ENCODE assay signal across 2 cellular contexts in genomic region chr19:18992696-18993095, GRCh38.
TF ChIP-seq lines count a peak whose summit lies in the region.

No MANE protein-coding gene starts in this region.

TF ChIP-seq in IMR-90, 13 proteins besides CTCF, POLR2A, EP300 and RAD21:
- no peak for TF ChIP-seq USF2 (IDR thresholded peaks at IDR 0.05; ENCODE audit: low read depth, low read length)
- TF ChIP-seq NFE2L2 (IDR thresholded peaks at IDR 0.05; ENCODE audit: low read depth, low read length) = no peak
- no peak for TF ChIP-seq FOS (IDR thresholded peaks at IDR 0.05; ENCODE audit: low read depth, low read length)
- no peak for TF ChIP-seq RFX5 (IDR thresholded peaks at IDR 0.05; ENCODE audit: low read depth, low read length)
- no peak for TF ChIP-seq BHLHE40 (IDR thresholded peaks at IDR 0.05; ENCODE audit: low read depth, low read length)
- no peak for TF ChIP-seq ELK1 (IDR thresholded peaks at IDR 0.05; ENCODE audit: borderline replicate concordance, low read depth, low read length)
TF ChIP-seq in IMR-90: peak in this region for 0.

TF ChIP-seq in GM12878, 131 proteins besides CTCF, POLR2A, EP300 and RAD21:
- TF ChIP-seq NRF1 (conservative IDR thresholded peaks at IDR 0.05; ENCODE audit: low read depth, low read length) = no peak
- TF ChIP-seq RAD51 (IDR thresholded peaks at IDR 0.05) = no peak
- no peak for TF ChIP-seq YY1 (IDR thresholded peaks at IDR 0.05; ENCODE audit: low read depth, low read length)
- TF ChIP-seq BCL11A (IDR thresholded peaks at IDR 0.05; ENCODE audit: low read depth, low read length) = no peak
- TF ChIP-seq ZBTB4 (CRISPR knock-in tag; IDR thresholded peaks at IDR 0.05) = no peak
- TF ChIP-seq NFXL1 (IDR thresholded peaks at IDR 0.05; ENCODE audit: borderline replicate concordance) = no peak
- no peak for TF ChIP-seq HCFC1 (IDR thresholded peaks at IDR 0.05; ENCODE audit: low read length)
- TF ChIP-seq ATF7 (IDR thresholded peaks at IDR 0.05; ENCODE audit: low read depth) = no peak
- no peak for TF ChIP-seq RFX5 (IDR thresholded peaks at IDR 0.05; ENCODE audit: low read depth, low read length)
- TF ChIP-seq SMC3 (IDR thresholded peaks at IDR 0.05; ENCODE audit: borderline replicate concordance, low read length) = no peak
- TF ChIP-seq MYC (IDR thresholded peaks at IDR 0.05; ENCODE audit: insufficient read depth, insufficient read length, insufficient replicate concordance, low read length, severe bottlenecking) = no peak
- no peak for TF ChIP-seq CHD1 (IDR thresholded peaks at IDR 0.05; ENCODE audit: low read depth, low read length)
- TF ChIP-seq CBX3 (IDR thresholded peaks at IDR 0.05; ENCODE audit: borderline replicate concordance, low read depth) = no peak
- TF ChIP-seq IRF5 (IDR thresholded peaks at IDR 0.05; ENCODE audit: borderline replicate concordance) = no peak
- no peak for TF ChIP-seq BACH1 (IDR thresholded peaks at IDR 0.05; ENCODE audit: borderline replicate concordance)
- TF ChIP-seq BCL3 (IDR thresholded peaks at IDR 0.05; ENCODE audit: borderline replicate concordance, insufficient read depth, low read depth, low read length, poor library complexity, severe bottlenecking) = no peak
- no peak for TF ChIP-seq ZNF622 (IDR thresholded peaks at IDR 0.05)
- TF ChIP-seq ESRRA (IDR thresholded peaks at IDR 0.05; ENCODE audit: low read length) = no peak
